8 cellular contexts compared by ENCODE assay signal in the genomic region with DNA sequence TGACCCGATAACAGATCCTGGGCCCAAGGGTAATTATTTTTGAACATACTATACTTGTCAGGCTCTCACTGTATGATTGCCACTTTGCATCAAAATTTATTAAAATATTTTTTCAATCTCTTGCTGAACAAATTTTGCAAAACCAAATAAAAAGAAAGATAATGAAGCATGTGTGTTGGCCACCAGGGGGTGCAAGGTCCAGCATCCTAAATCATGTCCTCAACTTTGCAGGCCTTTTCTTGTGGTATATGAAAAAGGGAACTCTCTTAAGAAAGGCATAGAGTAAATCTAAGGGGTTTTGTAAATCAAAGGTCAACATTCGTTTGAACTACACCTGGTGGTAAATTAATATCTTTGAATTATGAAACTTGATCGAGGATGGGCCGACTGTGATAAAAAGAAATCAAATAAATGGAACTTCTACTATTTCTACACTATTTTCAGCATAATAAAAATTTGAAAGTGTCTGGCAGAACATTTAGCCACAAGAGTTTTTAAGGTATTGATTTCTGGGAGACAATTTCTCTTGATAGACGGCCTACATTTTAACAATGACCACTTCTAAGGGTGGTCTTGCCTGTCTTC.
A peak's percentile ranks its signal among the peaks of the same experiment; 100 is the strongest.
DNase-seq lines count a peak whose midpoint lies in the region; ATAC-seq and TF ChIP-seq lines count a peak whose summit lies in the region.

No MANE protein-coding gene starts in this region.

- H3K9me3 ChIP-seq in iPS DF 6.9 (ENCODE audit: control insufficient read depth, insufficient read depth, low read length) (no peaks in the 10 kb centered on the region), upper lobe of right lung (no peaks in the 10 kb centered on the region)

- ATAC-seq in upper lobe of right lung (no peak), GM18502 (IDR thresholded peaks at IDR 0.05; ENCODE audit: poor library complexity, unreplicated experiment) (no peak), HG02981 (IDR thresholded peaks at IDR 0.05; ENCODE audit: unreplicated experiment) (no peak)

- TF ChIP-seq CTCF in upper lobe of right lung (IDR thresholded peaks at IDR 0.05), result peak; percentile 56

- no peaks in the 10 kb centered on the region for H3K36me3 ChIP-seq in iPS DF 6.9 (ENCODE audit: control insufficient read depth, insufficient read depth, low read length)
- no peaks in the 10 kb centered on the region for H3K36me3 ChIP-seq in upper lobe of right lung

- H3K4me3 ChIP-seq in iPS DF 6.9 (ENCODE audit: low read length) (no peak overlapping the region), upper lobe of right lung (no peak overlapping the region)

- H3K27ac ChIP-seq in iPS DF 6.9 (ENCODE audit: low read length) (no peak overlapping the region), upper lobe of right lung (no peak overlapping the region)

- H3K4me1 ChIP-seq in iPS DF 6.9 (ENCODE audit: control insufficient read depth, insufficient read depth, low read length) (no peaks in the 10 kb centered on the region), upper lobe of right lung (no peaks in the 10 kb centered on the region)

- DNase-seq in COR-L47 (lab: John Stamatoyannopoulos, UW), result peak; percentile 35
- DNase-seq in HT1080 (ENCODE audit: low read depth), result peak; percentile 29
- peak; percentile 2 for DNase-seq in T1000 (lab: John Stamatoyannopoulos, UW)
- DNase-seq in iPS DF 6.9 (ENCODE audit: low read depth, low spot score), result peak; percentile 37
- DNase-seq in upper lobe of right lung, result peak; percentile 39
- DNase-seq in NOMO-1 treated with DMSO at 0.1 percent for 48 hours (lab: John Stamatoyannopoulos, UW; ENCODE audit: unreplicated experiment), result no peak

- no CpG with 5 or more reads among the region's 5 CpGs for WGBS in iPS DF 6.9 (ENCODE audit: insufficient coverage, insufficient read length)

- no peaks in the 10 kb centered on the region for H3K27me3 ChIP-seq in iPS DF 6.9 (ENCODE audit: control insufficient read depth, insufficient read depth, low read length)
- H3K27me3 ChIP-seq in upper lobe of right lung, result no peaks in the 10 kb centered on the region

- intact Hi-C loops in upper lobe of right lung (cut with DNase I), result no loop called here
